In genomic region chr11:72411623-72412532, GRCh38 we compare ENCODE assay signal across 9 cellular contexts. TPM values are rescaled to one million over a fixed set of nuclear protein-coding genes. Genes with fewer than 3 reads are reported as not detected.
DNase-seq lines count a peak whose midpoint lies in the region; ATAC-seq, FAIRE-seq and TF ChIP-seq lines count a peak whose summit lies in the region.
"Had no signal": no experiment of that assay in that cellular context is flagged by ENCODE, and none has a peak within 500 bp of the region (broad histone marks: within the 10 kb centered on the region; RNA-seq: fewer than 3 reads in every experiment).

No MANE protein-coding gene starts in this region.

- intact Hi-C loops in activated CD4-positive, alpha-beta T cell treated with anti-CD3 and anti-CD28 coated beads, Interleukin-2, amount 10 ng/mL, durations not matched to agents 24 days and 14 days (cut with micrococcal nuclease): no loop called here
- intact Hi-C loops in HepG2 (cut with micrococcal nuclease; ENCODE audit: unreplicated experiment): no loop called here

- H3K4me3 ChIP-seq in HepG2 (replicated peaks in 1 of 3; ENCODE audit: insufficient read depth in 1 of 3, low read depth in 2 of 3, low read length in 3 of 3): peak overlapping the region in 1 of 3 experiments; percentile 14; a peak in 1 of 6 replicates
- H3K4me3 ChIP-seq: SK-N-MC had no signal

- no peak overlapping the region for H2AFZ ChIP-seq in HepG2 (ENCODE audit: low read length)

- TF ChIP-seq EP300 in HepG2 (IDR thresholded peaks at IDR 0.05; ENCODE audit: low read depth in 2 of 2, low read length in 2 of 2) (no peak), HepG2 (CRISPR knock-in tag; IDR thresholded peaks at IDR 0.05; ENCODE audit: borderline replicate concordance) (no peak)

- no peaks in the 10 kb centered on the region for H3K27me3 Mint-ChIP-seq in activated CD4-positive, alpha-beta T cell treated with anti-CD3 and anti-CD28 coated beads, Interleukin-2, amount 10 ng/mL, durations not matched to agents 24 days and 14 days
- no peaks in the 10 kb centered on the region for H3K27me3 Mint-ChIP-seq in activated naive CD8-positive, alpha-beta T cell treated with anti-CD3 and anti-CD28 coated beads for 36 hours

- peaks cover 35% of the 10 kb centered on the region for H3K79me2 ChIP-seq in HepG2 (ENCODE audit: insufficient read depth, low read length)

- no peaks in the 10 kb centered on the region for H3K36me3 Mint-ChIP-seq in activated CD4-positive, alpha-beta T cell treated with anti-CD3 and anti-CD28 coated beads, Interleukin-2, amount 10 ng/mL, durations not matched to agents 24 days and 14 days (ENCODE audit: low read depth)
- peaks cover 3% of the 10 kb centered on the region for H3K36me3 Mint-ChIP-seq in activated naive CD8-positive, alpha-beta T cell treated with anti-CD3 and anti-CD28 coated beads for 36 hours

- peaks cover 99% of the 10 kb centered on the region for H3K4me1 ChIP-seq in HepG2 (ENCODE audit: insufficient read depth, low read length)

- TF ChIP-seq CTCF in HepG2 (CRISPR knock-in tag; IDR thresholded peaks at IDR 0.05): no peak

- POLR2A ChIA-PET in HepG2 (lab: Yijun Ruan, JAX): interaction anchor here (1.0 to 1.7 kb wide), 5 partner anchors 10 to 49 kb away, joined by 3 to 14 read pairs (median 5); partner anchors contain the start of gene CLPB

- H3K36me3 ChIP-seq in HepG2 (replicated peaks in 1 of 2; ENCODE audit: control insufficient read depth in 1 of 2, insufficient read depth in 2 of 2, low read length in 2 of 2): no peaks in the 10 kb centered on the region

- peak overlapping the region; percentile 62 for H3K27ac Mint-ChIP-seq in activated CD4-positive, alpha-beta T cell treated with anti-CD3 and anti-CD28 coated beads, Interleukin-2, amount 10 ng/mL, durations not matched to agents 24 days and 14 days
- peak overlapping the region; percentile 12 for H3K27ac Mint-ChIP-seq in activated naive CD8-positive, alpha-beta T cell treated with anti-CD3 and anti-CD28 coated beads for 36 hours

- H3K4me2 ChIP-seq in HepG2 (ENCODE audit: low read depth, low read length): peak overlapping the region; percentile 44

- peak; percentile 71 for ATAC-seq in HepG2
- no peak for ATAC-seq in GM21723 (IDR thresholded peaks at IDR 0.05; ENCODE audit: unreplicated experiment)
- ATAC-seq in GM18867 (IDR thresholded peaks at IDR 0.05; ENCODE audit: unreplicated experiment): no peak

- H4K20me1 ChIP-seq in HepG2 (ENCODE audit: insufficient read depth, low read length): no peaks in the 10 kb centered on the region

- H3K27me3 ChIP-seq in HepG2 (ENCODE audit: control insufficient read depth in 1 of 2, insufficient read depth in 2 of 2, low read length in 2 of 2): no peaks in the 10 kb centered on the region

- H3K27ac ChIP-seq in HepG2 (ENCODE audit: extremely low read length, insufficient read depth, low read length): peak overlapping the region; percentile 50
- H3K27ac ChIP-seq: SK-N-MC had no signal

- in situ Hi-C loops in HepG2 (cut with HindIII; ENCODE audit: extremely low pct_ligation_motif_present, low pct_unique_long_range_greater_than_20kb): no loop called here

- H3K9me3 ChIP-seq in HepG2 (ENCODE audit: low read length): no peaks in the 10 kb centered on the region

- CTCF ChIA-PET in HepG2 (lab: Yijun Ruan, JAX; ENCODE audit: low intra/inter-chr PET ratio, low total read pairs): interaction anchor here (4.2 to 5.1 kb wide), 2 partner anchors 19 to 58 kb away, joined by 23 to 35 read pairs; no protein-coding TSS in a partner anchor

- H3K4me3 Mint-ChIP-seq in activated CD4-positive, alpha-beta T cell treated with anti-CD3 and anti-CD28 coated beads, Interleukin-2, amount 10 ng/mL, durations not matched to agents 24 days and 14 days: peak overlapping the region; percentile 20
- H3K4me3 Mint-ChIP-seq in activated naive CD8-positive, alpha-beta T cell treated with anti-CD3 and anti-CD28 coated beads for 36 hours: no peak overlapping the region

- peaks cover 20% of the 10 kb centered on the region for H3K4me1 Mint-ChIP-seq in activated CD4-positive, alpha-beta T cell treated with anti-CD3 and anti-CD28 coated beads, Interleukin-2, amount 10 ng/mL, durations not matched to agents 24 days and 14 days
- H3K4me1 Mint-ChIP-seq in activated naive CD8-positive, alpha-beta T cell treated with anti-CD3 and anti-CD28 coated beads for 36 hours: peaks cover 22% of the 10 kb centered on the region

- WGBS in HepG2 (ENCODE audit: low lambda C conversion rate): 44% methylated on average over 2 of the region's 4 CpGs

- no peak for TF ChIP-seq POLR2A in HepG2 (IDR thresholded peaks at IDR 0.05; ENCODE audit: insufficient read depth in 1 of 2, low read depth in 2 of 2, low read length in 2 of 2)

- no peak for TF ChIP-seq RAD21 in HepG2 (CRISPR knock-in tag; IDR thresholded peaks at IDR 0.05)

- no TSS peak for BruUV-seq in HepG2 (replicated peaks; lab: Mats Ljungman, UMichigan)

- H3K9ac ChIP-seq in HepG2 (ENCODE audit: insufficient read depth, low read depth, low read length): peak overlapping the region; percentile 35

- DNase-seq in activated CD4-positive, alpha-beta T cell treated with anti-CD3 and anti-CD28 coated beads, Interleukin-2, amount 10 ng/mL, durations not matched to agents 24 days and 14 days: peak; percentile 67
- DNase-seq in activated CD4-positive, alpha-beta T cell treated with anti-CD3 and anti-CD28 coated beads, Interleukin-2, amount 50 U/mL, for 4 hours: no peak
- DNase-seq in KG1 (lab: John Stamatoyannopoulos, UW) (peak; percentile 48), HepG2 (ENCODE audit: low spot score) (peak; percentile 70), DMS53 (lab: John Stamatoyannopoulos, UW) (no peak)
- DNase-seq in activated naive CD8-positive, alpha-beta T cell treated with anti-CD3 and anti-CD28 coated beads for 36 hours: no peak

- FAIRE-seq in HepG2 (lab: Jason Lieb, UNC): no peak

- H3K9me3 Mint-ChIP-seq in activated CD4-positive, alpha-beta T cell treated with anti-CD3 and anti-CD28 coated beads, Interleukin-2, amount 10 ng/mL, durations not matched to agents 24 days and 14 days: no peaks in the 10 kb centered on the region
- H3K9me3 Mint-ChIP-seq in activated naive CD8-positive, alpha-beta T cell treated with anti-CD3 and anti-CD28 coated beads for 36 hours: no peaks in the 10 kb centered on the region

TF ChIP-seq in HepG2, 621 proteins besides CTCF, POLR2A, EP300 and RAD21 (continues in another document):
- TF ChIP-seq TFAP4 (IDR thresholded peaks at IDR 0.05; ENCODE audit: borderline replicate concordance, low read depth): peak; percentile 65; the same call in 1 of the 2 replicates
- peak; percentile 27; the same call in 1 of the 2 replicates for TF ChIP-seq ZFP91 (CRISPR knock-in tag; IDR thresholded peaks at IDR 0.05; ENCODE audit: borderline replicate concordance)
- no peak for TF ChIP-seq FOXA1 (IDR thresholded peaks at IDR 0.05)
- TF ChIP-seq FOXA1 (CRISPR knock-in tag; IDR thresholded peaks at IDR 0.05): peak; percentile 44

RNA-seq across cellular contexts. Expression of gene CLPB, which starts 22.5 kb away (rescaled TPM):
- total RNA-seq in activated CD4-positive, alpha-beta T cell treated with anti-CD3 and anti-CD28 coated beads, Interleukin-2, amount 10 ng/mL, durations not matched to agents 24 days and 14 days: 39.9 and 42.0 TPM in 2 replicates
- total RNA-seq in activated naive CD8-positive, alpha-beta T cell treated with anti-CD3 and anti-CD28 coated beads for 36 hours: 10 to 100 TPM; 37.8 to 39.2 TPM
- 22.0 and 29.5 TPM in 2 replicates for total RNA-seq in HepG2 (2016; rRNA removed; fragmentation: Illumina TruSeq; extraction: Trizol)
- 3.9 and 4.4 TPM in 2 replicates for total RNA-seq in HepG2 (2016; cell fraction: cytosol; rRNA removed; fragmentation: Illumina TruSeq; extraction: Trizol; ENCODE audit: low read depth)
- total RNA-seq in HepG2 (2016; cell fraction: insoluble cytoplasmic fraction; rRNA removed; fragmentation: Illumina TruSeq; extraction: Trizol): 20.1 and 28.8 TPM in 2 replicates
- 7.9 and 8.5 TPM in 2 replicates for total RNA-seq in HepG2 (2016; cell fraction: membrane; rRNA removed; fragmentation: Illumina TruSeq; extraction: Trizol)
- 24.4 and 27.6 TPM in 2 replicates for total RNA-seq in HepG2 (2016; cell fraction: nucleus; rRNA removed; fragmentation: Illumina TruSeq; extraction: Trizol)
- 11.8 and 15.6 TPM in 2 replicates for polyA plus RNA-seq in HepG2 (2011; rRNA removed)
- 10.2 and 14.3 TPM in 2 replicates for polyA plus RNA-seq in HepG2 (2011; cell fraction: cytosol; rRNA removed)
- polyA plus RNA-seq in HepG2 (2011; cell fraction: nucleus; rRNA removed): 19.1 and 25.1 TPM in 2 replicates
- 12.8 and 16.8 TPM in 2 replicates for polyA plus RNA-seq in HepG2 (2012)
- polyA plus RNA-seq in HepG2 (2016; cell fraction: cytosol; fragmentation: Illumina TruSeq; extraction: Trizol; ENCODE audit: low read depth): 3.4 and 4.0 TPM in 2 replicates
- polyA plus RNA-seq in HepG2 (2016; cell fraction: insoluble cytoplasmic fraction; fragmentation: Illumina TruSeq; extraction: Trizol; ENCODE audit: low read depth): 13.3 and 16.1 TPM in 2 replicates
- 4.9 and 5.7 TPM in 2 replicates for polyA plus RNA-seq in HepG2 (2016; cell fraction: membrane; fragmentation: Illumina TruSeq; extraction: Trizol; ENCODE audit: low read depth)
- 19.8 and 22.4 TPM in 2 replicates for polyA plus RNA-seq in HepG2 (2016; cell fraction: nucleus; fragmentation: Illumina TruSeq; extraction: Trizol; ENCODE audit: insufficient read depth, low read depth)
- 46.3 and 159 TPM in 2 replicates for polyA minus RNA-seq in HepG2 (2011; rRNA and poly(A)+ RNA removed; ENCODE audit: low replicate concordance)
- polyA minus RNA-seq in HepG2 (2011; cell fraction: cytosol; rRNA and poly(A)+ RNA removed): 15.1 and 19.1 TPM in 2 replicates
- 22.1 and 24.0 TPM in 2 replicates for polyA minus RNA-seq in HepG2 (2011; cell fraction: nucleus; rRNA and poly(A)+ RNA removed)

Comparison
In these comparisons a context has a peak if more than half of its experiments do, and no peak if none do; other contexts are left out.
1. DNase-seq: peak in activated CD4-positive, alpha-beta T cell treated with anti-CD3 and anti-CD28 coated beads, Interleukin-2, amount 10 ng/mL, durations not matched to agents 24 days and 14 days (single experiment), KG1 (single experiment) and HepG2 (single experiment); none in activated CD4-positive, alpha-beta T cell treated with anti-CD3 and anti-CD28 coated beads, Interleukin-2, amount 50 U/mL, for 4 hours (0 of 2), activated naive CD8-positive, alpha-beta T cell treated with anti-CD3 and anti-CD28 coated beads for 36 hours (single experiment) and DMS53 (single experiment).